Comparison of ENCODE assay signal across 21 cellular contexts in the genomic region with DNA sequence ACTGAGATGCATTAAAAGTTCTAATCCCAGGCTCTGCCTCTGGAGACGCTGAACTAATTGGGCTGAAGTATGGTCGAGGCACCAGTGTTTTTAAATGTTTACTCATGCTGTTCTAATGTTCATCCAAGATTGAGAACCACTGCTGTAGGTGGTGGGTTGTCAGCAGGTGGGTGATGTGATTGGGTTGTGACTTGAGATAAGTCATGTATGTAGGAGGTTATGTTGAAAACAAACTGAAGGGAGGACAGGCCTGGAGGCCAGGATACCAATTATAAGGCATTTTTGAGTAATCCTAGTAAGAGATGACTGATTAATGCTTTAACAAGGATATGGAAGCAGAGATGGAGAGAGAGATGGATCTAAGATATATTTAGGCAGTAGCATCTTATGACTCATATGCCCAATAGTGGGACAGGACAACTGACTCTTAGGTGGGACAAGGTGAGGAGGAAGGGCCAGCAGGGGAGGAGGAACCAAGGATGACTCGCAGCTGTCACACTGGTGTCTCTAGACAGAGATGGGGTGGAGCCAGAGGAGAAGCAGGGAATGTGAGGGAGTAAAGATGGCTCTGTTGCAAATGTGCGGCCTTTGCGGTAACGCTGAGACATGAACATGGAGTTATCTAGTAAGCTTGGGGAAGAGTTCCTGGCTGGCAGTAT. TPM values are rescaled to one million over a fixed set of nuclear protein-coding genes. Genes with fewer than 3 reads are reported as not detected.
DNase-seq lines count a peak whose midpoint lies in the region; ATAC-seq and TF ChIP-seq lines count a peak whose summit lies in the region.
"Had no signal": no experiment of that assay in that cellular context is flagged by ENCODE, and none has a peak within 500 bp of the region (broad histone marks: within the 10 kb centered on the region; RNA-seq: fewer than 3 reads in every experiment).

No MANE protein-coding gene starts in this region.

- no peaks in the 10 kb centered on the region for H3K9me3 ChIP-seq in HEK293 (ENCODE audit: control insufficient read depth, insufficient read depth, low read depth, low read length)
- no peaks in the 10 kb centered on the region for H3K9me3 ChIP-seq in T-helper 17 cell (ENCODE audit: control insufficient read depth, low read length, poor library complexity, severe bottlenecking)
- no peaks in the 10 kb centered on the region for H3K9me3 ChIP-seq in lower lobe of right lung
- H3K9me3 ChIP-seq: SJSA1 had no signal

- POLR2A ChIA-PET in HEK293 (lab: Yijun Ruan, JAX) = no interaction called here

- H3K36me3 Mint-ChIP-seq in activated T-cell treated with anti-CD3 and anti-CD28 coated beads, Interleukin-2, amount 50 U/mL, for 72 hours (ENCODE audit: insufficient read depth in 2 of 2) = peaks cover 4 to 9% of the 10 kb centered on the region in 2 donors
- peaks cover 80% of the 10 kb centered on the region for H3K36me3 Mint-ChIP-seq in activated T-cell treated with anti-CD3 and anti-CD28 coated beads, Interleukin-2, amount 50 U/mL, for 24 hours (ENCODE audit: low read depth)
- peaks cover 19% of the 10 kb centered on the region for H3K36me3 Mint-ChIP-seq in T-helper 17 cell (ENCODE audit: low read depth)

- no peaks in the 10 kb centered on the region for H3K27me3 ChIP-seq in lower lobe of right lung (ENCODE audit: low read depth)
- H3K27me3 ChIP-seq: SJSA1 had no signal

- H3K27ac ChIP-seq in HEK293 (ENCODE audit: extremely low read depth, low read depth, low read length) = no peak overlapping the region
- no peak overlapping the region for H3K27ac ChIP-seq in lower lobe of right lung
- H3K27ac ChIP-seq: PC-9, SJSA1 had no signal

- peaks cover 6% of the 10 kb centered on the region for H3K4me1 Mint-ChIP-seq in activated T-cell treated with anti-CD3 and anti-CD28 coated beads, Interleukin-2, amount 50 U/mL, for 72 hours (ENCODE audit: low read depth)
- peaks cover 7% of the 10 kb centered on the region for H3K4me1 Mint-ChIP-seq in activated T-cell treated with anti-CD3 and anti-CD28 coated beads, Interleukin-2, amount 50 U/mL, for 24 hours (ENCODE audit: low read depth)
- peaks cover 19% of the 10 kb centered on the region for H3K4me1 Mint-ChIP-seq in T-helper 17 cell

- H3K4me1 ChIP-seq in HEK293 (ENCODE audit: control insufficient read depth, insufficient read depth, low read length) (no peaks in the 10 kb centered on the region), lower lobe of right lung (no peaks in the 10 kb centered on the region)
- H3K4me1 ChIP-seq: SJSA1 had no signal

- CTCF ChIA-PET in HEK293 (lab: Yijun Ruan, JAX) = interaction anchor here (0.5 to 1.6 kb wide), 2 partner anchors 42 to 1537 kb away, joined by 3 to 4 read pairs; no protein-coding TSS in a partner anchor

- no peak for DNase-seq in activated T-cell treated with anti-CD3 and anti-CD28 coated beads, Interleukin-2, amount 50 U/mL, for 72 hours
- DNase-seq in activated T-cell treated with anti-CD3 and anti-CD28 coated beads, Interleukin-2, amount 50 U/mL, for 24 hours = no peak
- DNase-seq in T-helper 17 cell (no peak), myocyte (ENCODE audit: low read depth) (peak; percentile 5), lower lobe of right lung (no peak)
- DNase-seq: CD4-positive, alpha-beta T cell; DMS53; EL; H7; KG1; NCI-H1417 treated with DMSO at 0.1 percent for 48 hours; NCI-H187 treated with DMSO at 0.1 percent for 48 hours; NCI-H226; NCI-H524; NCI-H82; PC-9 had no signal

- H3K4me3 ChIP-seq in HEK293 (ENCODE audit: low read depth, low read length) (no peak overlapping the region), lower lobe of right lung (no peak overlapping the region)
- H3K4me3 ChIP-seq: GM12878, PC-9, SJSA1 had no signal

- TF ChIP-seq CTCF in HEK293 (tag by site-specific recombination; IDR thresholded peaks at IDR 0.05) (no peak), lower lobe of right lung (IDR thresholded peaks at IDR 0.05) (no peak)

- ATAC-seq in activated T-cell treated with anti-CD3 and anti-CD28 coated beads, Interleukin-2, amount 50 U/mL, for 72 hours (replicated peaks in 1 of 2) = peak in 1 of 2 donors; percentile 55
- ATAC-seq in T-helper 17 cell (no peak), lower lobe of right lung (no peak), HG03135 (IDR thresholded peaks at IDR 0.05; ENCODE audit: unreplicated experiment) (no peak), HG03457 (IDR thresholded peaks at IDR 0.05; ENCODE audit: unreplicated experiment) (no peak)
- ATAC-seq: GM12878 had no signal

- intact Hi-C loops in lower lobe of right lung (cut with DNase I) = no loop called here

- H3K4me3 Mint-ChIP-seq in activated T-cell treated with anti-CD3 and anti-CD28 coated beads, Interleukin-2, amount 50 U/mL, for 72 hours = no peak overlapping the region
- H3K4me3 Mint-ChIP-seq in activated T-cell treated with anti-CD3 and anti-CD28 coated beads, Interleukin-2, amount 50 U/mL, for 24 hours = no peak overlapping the region
- no peak overlapping the region for H3K4me3 Mint-ChIP-seq in T-helper 17 cell
- H3K4me3 Mint-ChIP-seq: CD4-positive, alpha-beta T cell had no signal

- H3K27me3 Mint-ChIP-seq in activated T-cell treated with anti-CD3 and anti-CD28 coated beads, Interleukin-2, amount 50 U/mL, for 72 hours (ENCODE audit: low read depth) = no peaks in the 10 kb centered on the region
- no peaks in the 10 kb centered on the region for H3K27me3 Mint-ChIP-seq in activated T-cell treated with anti-CD3 and anti-CD28 coated beads, Interleukin-2, amount 50 U/mL, for 24 hours
- no peaks in the 10 kb centered on the region for H3K27me3 Mint-ChIP-seq in T-helper 17 cell
- H3K27me3 Mint-ChIP-seq: CD4-positive, alpha-beta T cell had no signal

- H3K27ac Mint-ChIP-seq in activated T-cell treated with anti-CD3 and anti-CD28 coated beads, Interleukin-2, amount 50 U/mL, for 72 hours = peak overlapping the region; percentile 28
- no peak overlapping the region for H3K27ac Mint-ChIP-seq in activated T-cell treated with anti-CD3 and anti-CD28 coated beads, Interleukin-2, amount 50 U/mL, for 24 hours
- peak overlapping the region; percentile 82 for H3K27ac Mint-ChIP-seq in T-helper 17 cell
- H3K27ac Mint-ChIP-seq: CD4-positive, alpha-beta T cell had no signal

- peaks cover 30 to 79% of the 10 kb centered on the region in 2 experiments for H3K36me3 ChIP-seq in HEK293 (ENCODE audit: control insufficient read depth in 2 of 2, insufficient read depth in 1 of 2, low read length in 2 of 2)
- H3K36me3 ChIP-seq in lower lobe of right lung = peaks cover 81% of the 10 kb centered on the region

- H3K9me3 Mint-ChIP-seq in activated T-cell treated with anti-CD3 and anti-CD28 coated beads, Interleukin-2, amount 50 U/mL, for 72 hours = no peaks in the 10 kb centered on the region
- no peaks in the 10 kb centered on the region for H3K9me3 Mint-ChIP-seq in activated T-cell treated with anti-CD3 and anti-CD28 coated beads, Interleukin-2, amount 50 U/mL, for 24 hours
- H3K9me3 Mint-ChIP-seq: CD4-positive, alpha-beta T cell had no signal

TF ChIP-seq in HEK293, 187 proteins besides CTCF, POLR2A, EP300 and RAD21 (continues in another document):
- TF ChIP-seq ZNF423 (tag by site-specific recombination; IDR thresholded peaks at IDR 0.05) = no peak
- TF ChIP-seq ZNF501 (tag by site-specific recombination; IDR thresholded peaks at IDR 0.05) = no peak
- TF ChIP-seq, protein P1, sequence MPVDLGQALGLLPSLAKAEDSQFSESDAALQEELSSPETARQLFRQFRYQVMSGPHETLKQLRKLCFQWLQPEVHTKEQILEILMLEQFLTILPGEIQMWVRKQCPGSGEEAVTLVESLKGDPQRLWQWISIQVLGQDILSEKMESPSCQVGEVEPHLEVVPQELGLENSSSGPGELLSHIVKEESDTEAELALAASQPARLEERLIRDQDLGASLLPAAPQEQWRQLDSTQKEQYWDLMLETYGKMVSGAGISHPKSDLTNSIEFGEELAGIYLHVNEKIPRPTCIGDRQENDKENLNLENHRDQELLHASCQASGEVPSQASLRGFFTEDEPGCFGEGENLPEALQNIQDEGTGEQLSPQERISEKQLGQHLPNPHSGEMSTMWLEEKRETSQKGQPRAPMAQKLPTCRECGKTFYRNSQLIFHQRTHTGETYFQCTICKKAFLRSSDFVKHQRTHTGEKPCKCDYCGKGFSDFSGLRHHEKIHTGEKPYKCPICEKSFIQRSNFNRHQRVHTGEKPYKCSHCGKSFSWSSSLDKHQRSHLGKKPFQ (tag by site-specific recombination; IDR thresholded peaks at IDR 0.05) = no peak
- TF ChIP-seq YY2 (tag by site-specific recombination; IDR thresholded peaks at IDR 0.05) = no peak
- no peak for TF ChIP-seq ZNF514 (tag by site-specific recombination; IDR thresholded peaks at IDR 0.05)
- TF ChIP-seq ZNF596 (tag by site-specific recombination; IDR thresholded peaks at IDR 0.05) = no peak
- peak; percentile 96 for TF ChIP-seq EGR2 (tag by site-specific recombination; IDR thresholded peaks at IDR 0.05; ENCODE audit: low read depth)
- no peak for TF ChIP-seq SCRT2 (tag by site-specific recombination; IDR thresholded peaks at IDR 0.05)
- no peak for TF ChIP-seq ZNF560 (tag by site-specific recombination; IDR thresholded peaks at IDR 0.05; ENCODE audit: borderline replicate concordance)
- TF ChIP-seq ZNF707 (tag by site-specific recombination; IDR thresholded peaks at IDR 0.05) = no peak
- no peak for TF ChIP-seq ZNF366 (tag by site-specific recombination; conservative IDR thresholded peaks at IDR 0.05)
- no peak for TF ChIP-seq ZNF571 (tag by site-specific recombination; IDR thresholded peaks at IDR 0.05)
- TF ChIP-seq ZNF701 (tag by site-specific recombination; IDR thresholded peaks at IDR 0.05) = no peak

RNA-seq across cellular contexts. Expression of a gene that starts 29.3 kb away (rescaled TPM):
- total RNA-seq in activated T-cell treated with anti-CD3 and anti-CD28 coated beads, Interleukin-2, amount 50 U/mL, for 72 hours = 10 to 100 TPM; 31.7 to 32.3 TPM
- total RNA-seq in T-helper 17 cell (10 to 100 TPM; 34.3 to 47.2 TPM), myocyte (15.7 and 18.7 TPM in 2 replicates), lower lobe of right lung (51.5 TPM)
- polyA plus RNA-seq in myocyte (2012) = 19.9 TPM

RNA-seq across cellular contexts. Expression of a gene that starts 42.6 kb away (rescaled TPM):
- total RNA-seq in activated T-cell treated with anti-CD3 and anti-CD28 coated beads, Interleukin-2, amount 50 U/mL, for 72 hours = 1 to 10 TPM; 7.9 to 8.2 TPM
- total RNA-seq in T-helper 17 cell (10 to 100 TPM; 29.0 to 33.1 TPM), myocyte (7.4 and 8.5 TPM in 2 replicates), lower lobe of right lung (12.2 TPM)
- 3.2 TPM for polyA plus RNA-seq in myocyte (2012)
